ENCODE assay signal across 32 cellular contexts in genomic region chr2:47741101-47741500, GRCh38. TPM values are rescaled to one million over a fixed set of nuclear protein-coding genes. Genes with fewer than 3 reads are reported as not detected.
DNase-seq lines count a peak whose midpoint lies in the region; ATAC-seq, FAIRE-seq and TF ChIP-seq lines count a peak whose summit lies in the region.
"Had no signal": no experiment of that assay in that cellular context is flagged by ENCODE, and none has a peak within 500 bp of the region (broad histone marks: within the 10 kb centered on the region; RNA-seq: fewer than 3 reads in every experiment).

No MANE protein-coding gene starts in this region.

- H3K4me3 ChIP-seq in HepG2 (replicated peaks in 1 of 3; ENCODE audit: insufficient read depth in 1 of 3, low read depth in 2 of 3, low read length in 3 of 3): no peak overlapping the region
- no peak overlapping the region for H3K4me3 ChIP-seq in right lobe of liver
- H3K4me3 ChIP-seq in OCI-LY7 (ENCODE audit: low read depth, low read length, poor library complexity, severe bottlenecking): no peak overlapping the region
- peak overlapping the region; percentile 15 for H3K4me3 ChIP-seq in endodermal cell (ENCODE audit: low read length)
- H3K4me3 ChIP-seq: GM23338, HAP-1 had no signal

- H3K9ac ChIP-seq in HepG2 (ENCODE audit: insufficient read depth, low read depth, low read length): no peak overlapping the region
- H3K9ac ChIP-seq in endodermal cell (ENCODE audit: extremely low read depth, low read length, poor library complexity, severe bottlenecking): peak overlapping the region; percentile 3
- H3K9ac ChIP-seq: SK-N-SH had no signal

- in situ Hi-C loops in HepG2 (cut with HindIII; ENCODE audit: extremely low pct_ligation_motif_present, low pct_unique_long_range_greater_than_20kb): no loop called here

- 15% methylated on average over 3 of the region's 3 CpGs for WGBS in HepG2 (ENCODE audit: low lambda C conversion rate)
- 38% methylated on average over 3 of the region's 3 CpGs for WGBS in right lobe of liver (ENCODE audit: insufficient coverage, low coverage, low lambda C conversion rate, missing lambda C conversion rate)
- 74 to 90% methylated on average over 3 of the region's 3 CpGs for WGBS in endodermal cell (ENCODE audit: insufficient coverage in 1 of 2, insufficient read length in 1 of 2), 2 experiments

- CTCF ChIA-PET in HepG2 (lab: Yijun Ruan, JAX; ENCODE audit: low intra/inter-chr PET ratio, low total read pairs): no interaction called here
- CTCF ChIA-PET in OCI-LY7 (lab: Charles Lee; ENCODE audit: unreplicated experiment): no interaction called here

- H3K9me3 ChIP-seq in HepG2 (ENCODE audit: low read length): no peaks in the 10 kb centered on the region
- no peaks in the 10 kb centered on the region for H3K9me3 ChIP-seq in right lobe of liver
- H3K9me3 ChIP-seq in OCI-LY7 (ENCODE audit: low read length): 0 out of 2 replicates have a peak, but pooled peaks cover 14% of the 10 kb centered on the region
- peaks cover 13% of the 10 kb centered on the region for H3K9me3 ChIP-seq in endodermal cell (ENCODE audit: control insufficient read depth, low read length)
- H3K9me3 ChIP-seq: BE2C, HAP-1, SK-N-SH had no signal

- H3K4me3 Mint-ChIP-seq in endodermal cell: no peak overlapping the region
- H3K4me3 Mint-ChIP-seq in natural killer cell treated with Interleukin-12 subunit alpha and Interleukin-12 subunit beta and Interleukin-15 and Interleukin-18, amount 100 ng/mL, for 72 hours: no peak overlapping the region
- H3K4me3 Mint-ChIP-seq: CD4-positive, CD25-positive, alpha-beta regulatory T cell; GM23338; HFFc6 had no signal

- FAIRE-seq in HepG2 (lab: Jason Lieb, UNC): peak; percentile 49
- FAIRE-seq: HTR-8/SVneo had no signal

- H4K20me1 ChIP-seq in HepG2 (ENCODE audit: insufficient read depth, low read length) (no peaks in the 10 kb centered on the region), OCI-LY7 (ENCODE audit: insufficient read depth, low read length) (no peaks in the 10 kb centered on the region)

- no peaks in the 10 kb centered on the region for H3K9me2 ChIP-seq in OCI-LY7 (ENCODE audit: insufficient read depth, low read length)
- H3K9me2 ChIP-seq: SK-N-SH had no signal

- intact Hi-C loops in HepG2 (cut with micrococcal nuclease; ENCODE audit: unreplicated experiment) (no loop called here), right lobe of liver (cut with DNase I) (no loop called here), OCI-LY7 (cut with micrococcal nuclease; ENCODE audit: unreplicated experiment) (no loop called here)

- POLR2A ChIA-PET in HepG2 (lab: Yijun Ruan, JAX) (no interaction called here), OCI-LY7 (lab: Charles Lee) (interaction anchor here (0.7 to 2.0 kb wide), 11 partner anchors 10 to 85 kb away, joined by 3 to 13 read pairs (median 3); no protein-coding TSS in a partner anchor)

- H3K4me1 Mint-ChIP-seq in endodermal cell: peaks cover 50% of the 10 kb centered on the region
- H3K4me1 Mint-ChIP-seq in natural killer cell treated with Interleukin-12 subunit alpha and Interleukin-12 subunit beta and Interleukin-15 and Interleukin-18, amount 100 ng/mL, for 72 hours (ENCODE audit: low read depth in 2 of 2): no peaks in the 10 kb centered on the region
- H3K4me1 Mint-ChIP-seq: CD4-positive, CD25-positive, alpha-beta regulatory T cell had no signal

- ATAC-seq in HepG2: no peak
- ATAC-seq in right lobe of liver: no peak
- no peak for ATAC-seq in natural killer cell treated with Interleukin-12 subunit alpha and Interleukin-12 subunit beta and Interleukin-15 and Interleukin-18, amount 100 ng/mL, for 72 hours
- ATAC-seq: GM23338, Panc1 had no signal

- H3K27me3 ChIP-seq in HepG2 (ENCODE audit: control insufficient read depth in 1 of 2, insufficient read depth in 2 of 2, low read length in 2 of 2) (peaks cover 0 to 7% of the 10 kb centered on the region in 2 experiments; a peak in 1 of 5 replicates), right lobe of liver (no peaks in the 10 kb centered on the region), endodermal cell (ENCODE audit: control insufficient read depth, insufficient read depth, low read length, poor library complexity, severe bottlenecking) (no peaks in the 10 kb centered on the region)
- H3K27me3 ChIP-seq: BE2C had no signal

- peaks cover 3% of the 10 kb centered on the region for H3K36me3 Mint-ChIP-seq in endodermal cell (ENCODE audit: low read depth)
- H3K36me3 Mint-ChIP-seq in natural killer cell treated with Interleukin-12 subunit alpha and Interleukin-12 subunit beta and Interleukin-15 and Interleukin-18, amount 100 ng/mL, for 72 hours: no peaks in the 10 kb centered on the region
- H3K36me3 Mint-ChIP-seq: CD4-positive, CD25-positive, alpha-beta regulatory T cell had no signal

- no peak for TF ChIP-seq CTCF in HepG2 (CRISPR knock-in tag; IDR thresholded peaks at IDR 0.05)
- no peak for TF ChIP-seq CTCF in right lobe of liver (IDR thresholded peaks at IDR 0.05)
- no peak for TF ChIP-seq CTCF in OCI-LY7 (conservative IDR thresholded peaks at IDR 0.05; ENCODE audit: low read length)
- no peak for TF ChIP-seq CTCF in endodermal cell (conservative IDR thresholded peaks at IDR 0.05)

- H3K27ac Mint-ChIP-seq in endodermal cell: peak overlapping the region; percentile 92
- no peak overlapping the region for H3K27ac Mint-ChIP-seq in natural killer cell treated with Interleukin-12 subunit alpha and Interleukin-12 subunit beta and Interleukin-15 and Interleukin-18, amount 100 ng/mL, for 72 hours
- H3K27ac Mint-ChIP-seq: CD4-positive, CD25-positive, alpha-beta regulatory T cell; GM23338; HFFc6 had no signal

- H3K4me2 ChIP-seq in HepG2 (ENCODE audit: low read depth, low read length): no peak overlapping the region
- no peak overlapping the region for H3K4me2 ChIP-seq in OCI-LY7 (ENCODE audit: low read length)
- H3K4me2 ChIP-seq: GM23338, SK-N-SH had no signal

- no peak for TF ChIP-seq EP300 in HepG2 (IDR thresholded peaks at IDR 0.05; ENCODE audit: low read depth in 2 of 2, low read length in 2 of 2)
- no peak for TF ChIP-seq EP300 in HepG2 (CRISPR knock-in tag; IDR thresholded peaks at IDR 0.05; ENCODE audit: borderline replicate concordance)

- H3K79me2 ChIP-seq in HepG2 (ENCODE audit: insufficient read depth, low read length): no peaks in the 10 kb centered on the region
- peaks cover 62% of the 10 kb centered on the region for H3K79me2 ChIP-seq in OCI-LY7 (ENCODE audit: insufficient read depth, low read depth, low read length)

- no TSS peak for BruUV-seq in HepG2 (replicated peaks; lab: Mats Ljungman, UMichigan)
- no TSS peak for BruUV-seq in OCI-LY7 (replicated peaks; lab: Mats Ljungman, UMichigan)

- H2AFZ ChIP-seq in HepG2 (ENCODE audit: low read length): no peak overlapping the region
- H2AFZ ChIP-seq in OCI-LY7 (ENCODE audit: low read length): no peak overlapping the region

- H3K4me1 ChIP-seq in HepG2 (ENCODE audit: insufficient read depth, low read length): peaks cover 9% of the 10 kb centered on the region; the same call in 1 of the 2 replicates
- no peaks in the 10 kb centered on the region for H3K4me1 ChIP-seq in right lobe of liver
- peaks cover 68% of the 10 kb centered on the region for H3K4me1 ChIP-seq in OCI-LY7 (ENCODE audit: insufficient read depth, low read length, poor library complexity, severe bottlenecking)
- peaks cover 6% of the 10 kb centered on the region for H3K4me1 ChIP-seq in endodermal cell (ENCODE audit: control insufficient read depth, insufficient read depth, low read length)
- H3K4me1 ChIP-seq: BE2C had no signal

- TF ChIP-seq POLR2A in HepG2 (IDR thresholded peaks at IDR 0.05; ENCODE audit: insufficient read depth in 1 of 2, low read depth in 2 of 2, low read length in 2 of 2): no peak
- no peak for TF ChIP-seq POLR2A in right lobe of liver (IDR thresholded peaks at IDR 0.05)

- H3K36me3 ChIP-seq in HepG2 (replicated peaks in 1 of 2; ENCODE audit: control insufficient read depth in 1 of 2, insufficient read depth in 2 of 2, low read length in 2 of 2): no peaks in the 10 kb centered on the region
- H3K36me3 ChIP-seq in right lobe of liver: no peaks in the 10 kb centered on the region
- H3K36me3 ChIP-seq in OCI-LY7 (ENCODE audit: insufficient read depth, low read length): peaks cover 96% of the 10 kb centered on the region
- no peaks in the 10 kb centered on the region for H3K36me3 ChIP-seq in endodermal cell (ENCODE audit: control insufficient read depth, insufficient read depth, low read length)
- H3K36me3 ChIP-seq: BE2C, HAP-1 had no signal

- H3K27me3 Mint-ChIP-seq in endodermal cell (ENCODE audit: insufficient read depth): no peaks in the 10 kb centered on the region
- peaks cover 17 to 19% of the 10 kb centered on the region in 2 donors for H3K27me3 Mint-ChIP-seq in natural killer cell treated with Interleukin-12 subunit alpha and Interleukin-12 subunit beta and Interleukin-15 and Interleukin-18, amount 100 ng/mL, for 72 hours

- no peak for DNase-seq in HepG2 (ENCODE audit: low spot score)
- DNase-seq in right lobe of liver: no peak
- no peak for DNase-seq in OCI-LY7 (ENCODE audit: low spot score)
- DNase-seq in endodermal cell: no peak
- no peak for DNase-seq in activated CD4-positive, CD25-positive, alpha-beta regulatory T cell (lab: John Stamatoyannopoulos, UW)
- no peak for DNase-seq in stimulated activated CD4-positive, alpha-beta T cell treated with anti-CD3 and anti-CD28 coated beads, Interleukin-15, amount 100 ng/mL, for 24 hours
- DNase-seq in natural killer cell treated with Interleukin-12 subunit alpha and Interleukin-12 subunit beta and Interleukin-15 and Interleukin-18, amount 100 ng/mL, for 72 hours (ENCODE audit: low spot score): no peak
- DNase-seq in kidney glomerular epithelial cell (lab: John Stamatoyannopoulos, UW): no peak
- DNase-seq: 8988T; ACHN; BE2C; CD4-positive, CD25-positive, alpha-beta regulatory T cell; DMS153; DND-41; HFFc6; IMR-90; KG1; MM.1S; NCI-H1048; NCI-H1417 treated with DMSO at 0.1 percent for 48 hours; NCI-H187; NCI-H2081 treated with DMSO at 0.1 percent for 48 hours; NCI-H2171; NCI-H345; NCI-H524; NCI-H748 treated with DMSO at 0.1 percent for 48 hours; SHP77 treated with DMSO at 0.1 percent for 48 hours; SK-N-SH had no signal

- H3K27ac ChIP-seq in HepG2 (ENCODE audit: extremely low read length, insufficient read depth, low read length) (no peak overlapping the region), right lobe of liver (no peak overlapping the region), OCI-LY7 (ENCODE audit: low read depth, low read length, poor library complexity, severe bottlenecking) (peak overlapping the region; percentile 32), endodermal cell (ENCODE audit: low read depth, low read length) (peak overlapping the region; percentile 22)

- peaks cover 7% of the 10 kb centered on the region for H3K9me3 Mint-ChIP-seq in endodermal cell
- no peaks in the 10 kb centered on the region for H3K9me3 Mint-ChIP-seq in natural killer cell treated with Interleukin-12 subunit alpha and Interleukin-12 subunit beta and Interleukin-15 and Interleukin-18, amount 100 ng/mL, for 72 hours
- H3K9me3 Mint-ChIP-seq: GM23338, HFFc6 had no signal

- TF ChIP-seq RAD21 in HepG2 (CRISPR knock-in tag; IDR thresholded peaks at IDR 0.05): no peak

RNA-seq across cellular contexts. Expression of gene MSH6, which starts 41.8 kb away (rescaled TPM):
- 113 and 168 TPM in 2 replicates for total RNA-seq in HepG2 (2016; rRNA removed; fragmentation: Illumina TruSeq; extraction: Trizol)
- total RNA-seq in HepG2 (2016; cell fraction: cytosol; rRNA removed; fragmentation: Illumina TruSeq; extraction: Trizol; ENCODE audit: low read depth): 5.9 and 6.7 TPM in 2 replicates
- 111 and 163 TPM in 2 replicates for total RNA-seq in HepG2 (2016; cell fraction: insoluble cytoplasmic fraction; rRNA removed; fragmentation: Illumina TruSeq; extraction: Trizol)
- 14.7 and 15.3 TPM in 2 replicates for total RNA-seq in HepG2 (2016; cell fraction: membrane; rRNA removed; fragmentation: Illumina TruSeq; extraction: Trizol)
- total RNA-seq in HepG2 (2016; cell fraction: nucleus; rRNA removed; fragmentation: Illumina TruSeq; extraction: Trizol): 64.0 and 69.2 TPM in 2 replicates
- polyA plus RNA-seq in HepG2 (2011; rRNA removed): 18.1 and 20.8 TPM in 2 replicates
- 9.8 and 13.1 TPM in 2 replicates for polyA plus RNA-seq in HepG2 (2011; cell fraction: cytosol; rRNA removed)
- polyA plus RNA-seq in HepG2 (2011; cell fraction: nucleus; rRNA removed): 12.9 and 13.6 TPM in 2 replicates
- polyA plus RNA-seq in HepG2 (2012): 27.8 and 54.9 TPM in 2 replicates
- 0.76 and 1.1 TPM in 2 replicates for polyA plus RNA-seq in HepG2 (2016; cell fraction: cytosol; fragmentation: Illumina TruSeq; extraction: Trizol; ENCODE audit: low read depth)
- polyA plus RNA-seq in HepG2 (2016; cell fraction: insoluble cytoplasmic fraction; fragmentation: Illumina TruSeq; extraction: Trizol; ENCODE audit: low read depth): 91.7 and 97.3 TPM in 2 replicates
- 2.1 and 3.5 TPM in 2 replicates for polyA plus RNA-seq in HepG2 (2016; cell fraction: membrane; fragmentation: Illumina TruSeq; extraction: Trizol; ENCODE audit: low read depth)
- polyA plus RNA-seq in HepG2 (2016; cell fraction: nucleus; fragmentation: Illumina TruSeq; extraction: Trizol; ENCODE audit: insufficient read depth, low read depth): 63.1 and 63.5 TPM in 2 replicates
- 14.9 and 32.3 TPM in 2 replicates for polyA minus RNA-seq in HepG2 (2011; rRNA and poly(A)+ RNA removed; ENCODE audit: low replicate concordance)
- polyA minus RNA-seq in HepG2 (2011; cell fraction: cytosol; rRNA and poly(A)+ RNA removed): 31.4 and 36.9 TPM in 2 replicates
- 36.4 and 40.2 TPM in 2 replicates for polyA minus RNA-seq in HepG2 (2011; cell fraction: nucleus; rRNA and poly(A)+ RNA removed)
- 10 to 100 TPM; 19.7 to 34.7 (median 23.0) TPM for total RNA-seq in right lobe of liver
- total RNA-seq in OCI-LY7 (2014; rRNA removed; shearing (Covaris generic)): 291 and 303 TPM in 2 replicates
- total RNA-seq in OCI-LY7 (2022): 525 and 607 TPM in 2 replicates
- total RNA-seq in endodermal cell: 100 to 1,000 TPM; 363 to 368 TPM
- polyA plus RNA-seq in endodermal cell (2013, experiment 1 of 2): 136 TPM
- polyA plus RNA-seq in endodermal cell (2013, experiment 2 of 2): 134 TPM
- total RNA-seq in natural killer cell treated with Interleukin-12 subunit alpha and Interleukin-12 subunit beta and Interleukin-15 and Interleukin-18, amount 100 ng/mL, for 72 hours: 10 to 100 TPM; 62.7 to 81.2 TPM

Comparison
In these comparisons a context has a peak if more than half of its experiments do, and no peak if none do; other contexts are left out.
1. H3K27ac ChIP-seq: peak in OCI-LY7 (single experiment) and endodermal cell (single experiment); none in HepG2 (single experiment) and right lobe of liver (0 of 3).